In genomic region chr15:64989331-64990167, GRCh38 we compare ENCODE assay signal across 8 cellular contexts. TPM values are rescaled to one million over a fixed set of nuclear protein-coding genes. Genes with fewer than 3 reads are reported as not detected.
DNase-seq lines count a peak whose midpoint lies in the region; ATAC-seq and TF ChIP-seq lines count a peak whose summit lies in the region.

Gene SPG21 (minus strand): TSS chr15:64989914. CDS start chr15:64983569, 6,345 bp downstream.

- intact Hi-C loops in activated naive CD4-positive, alpha-beta T cell treated with anti-CD3 and anti-CD28 coated beads for 36 hours (cut with micrococcal nuclease): loop anchor here (2.0 to 5.0 kb wide), 3 partner anchors 39 to 149 kb away; partner anchors contain the start of genes MTFMT and PLEKHO2

- peak within 1 kb of the TSS; percentile 94 for H3K4me3 Mint-ChIP-seq in activated naive CD4-positive, alpha-beta T cell treated with anti-CD3 and anti-CD28 coated beads for 36 hours

- ATAC-seq in HG02571 (IDR thresholded peaks at IDR 0.05; ENCODE audit: unreplicated experiment) (peak; percentile 95), gastroesophageal sphincter (peak; percentile 96)

- H3K27me3 Mint-ChIP-seq in activated naive CD4-positive, alpha-beta T cell treated with anti-CD3 and anti-CD28 coated beads for 36 hours (ENCODE audit: low read depth): no peaks in the 10 kb centered on the region

- H3K4me3 ChIP-seq in GM06990 (replicated peaks; ENCODE audit: low read depth, low read length): peak within 1 kb of the TSS; percentile 100
- H3K4me3 ChIP-seq in NB4 (ENCODE audit: low read depth, low read length): peak within 1 kb of the TSS; percentile 89
- H3K4me3 ChIP-seq in gastroesophageal sphincter: peak within 1 kb of the TSS; percentile 49 to 85
- H3K4me3 ChIP-seq in neutrophil (ENCODE audit: low read depth in 1 of 2, low read length in 1 of 2): peak within 1 kb of the TSS; percentile 98

- no peak for TF ChIP-seq EP300 in gastroesophageal sphincter (IDR thresholded peaks at IDR 0.05)

- no peaks in the 10 kb centered on the region for H3K9me3 ChIP-seq in gastroesophageal sphincter
- no peaks in the 10 kb centered on the region for H3K9me3 ChIP-seq in neutrophil

- H3K27ac ChIP-seq in gastroesophageal sphincter (peak within 1 kb of the TSS; percentile 54 to 95 (median 92)), neutrophil (peak within 1 kb of the TSS; percentile 97)

- peaks cover 36% of the 10 kb centered on the region for H3K4me1 Mint-ChIP-seq in activated naive CD4-positive, alpha-beta T cell treated with anti-CD3 and anti-CD28 coated beads for 36 hours (ENCODE audit: low read depth)

- CTCF ChIA-PET in activated naive CD4-positive, alpha-beta T cell treated with anti-CD3 and anti-CD28 coated beads for 36 hours (lab: Charles Lee): interaction anchor here (0.6 to 1.8 kb wide), 3 partner anchors 44 to 319 kb away, joined by 3 to 5 read pairs (median 4); no protein-coding TSS in a partner anchor

- H3K27ac Mint-ChIP-seq in activated naive CD4-positive, alpha-beta T cell treated with anti-CD3 and anti-CD28 coated beads for 36 hours: peak within 1 kb of the TSS; percentile 82

- H3K9me3 Mint-ChIP-seq in activated naive CD4-positive, alpha-beta T cell treated with anti-CD3 and anti-CD28 coated beads for 36 hours: no peaks in the 10 kb centered on the region

- peak; percentile 97 for DNase-seq in GM06990 (ENCODE audit: extremely low read depth, insufficient read length)
- peak; percentile 96 for DNase-seq in NB4 (ENCODE audit: low read depth)
- peak; percentile 94 for DNase-seq in SK-N-DZ (ENCODE audit: low spot score)
- peak; percentile 88 for DNase-seq in activated naive CD4-positive, alpha-beta T cell treated with anti-CD3 and anti-CD28 coated beads for 36 hours

- peaks cover 9% of the 10 kb centered on the region for H3K36me3 Mint-ChIP-seq in activated naive CD4-positive, alpha-beta T cell treated with anti-CD3 and anti-CD28 coated beads for 36 hours (ENCODE audit: low read depth)

- TF ChIP-seq POLR2A in NB4 (IDR thresholded peaks at IDR 0.05; ENCODE audit: extremely low read depth, insufficient read length) (peak; percentile 63), gastroesophageal sphincter (IDR thresholded peaks at IDR 0.05) (peak; percentile 51 to 68)

- no peaks in the 10 kb centered on the region for H3K27me3 ChIP-seq in GM06990 (replicated peaks; ENCODE audit: control insufficient read depth, insufficient read depth, low read length)
- H3K27me3 ChIP-seq in gastroesophageal sphincter: no peaks in the 10 kb centered on the region
- no peaks in the 10 kb centered on the region for H3K27me3 ChIP-seq in neutrophil

- TF ChIP-seq CTCF in GM06990 (IDR thresholded peaks at IDR 0.05; ENCODE audit: insufficient read depth, low read length, poor library complexity, severe bottlenecking) (no peak), NB4 (IDR thresholded peaks at IDR 0.05; ENCODE audit: low read depth, low read length) (no peak), gastroesophageal sphincter (IDR thresholded peaks at IDR 0.05) (peak in 1 of 4 experiments; percentile 4), neutrophil (IDR thresholded peaks at IDR 0.05) (peak; percentile 42), subcutaneous adipose tissue (IDR thresholded peaks at IDR 0.05; ENCODE audit: low read depth) (no peak)

- peaks cover 0 to 54% (median 16%) of the 10 kb centered on the region in 3 donors for H3K4me1 ChIP-seq in gastroesophageal sphincter
- H3K4me1 ChIP-seq in neutrophil (ENCODE audit: control insufficient read depth in 1 of 2, insufficient read depth in 1 of 2, low read depth in 1 of 2, low read length in 1 of 2): peaks cover 48 to 55% of the 10 kb centered on the region in 2 experiments

- peaks cover 1% of the 10 kb centered on the region; the same call in 1 of the 2 replicates for H3K36me3 ChIP-seq in GM06990 (ENCODE audit: control insufficient read depth, insufficient read depth, low read length)
- no peaks in the 10 kb centered on the region for H3K36me3 ChIP-seq in gastroesophageal sphincter
- peaks cover 4% of the 10 kb centered on the region for H3K36me3 ChIP-seq in neutrophil

- 0% methylated on average over 4 to 5 of the region's 78 CpGs for WGBS in gastroesophageal sphincter (ENCODE audit: low coverage in 1 of 2), 2 donors

RNA-seq across cellular contexts. Expression of gene SPG21, which starts in this region (rescaled TPM):
- 96.9 and 99.9 TPM in 2 replicates for polyA plus RNA-seq in SK-N-DZ (2014; cell fraction: cytosol; rRNA removed)
- polyA plus RNA-seq in SK-N-DZ (2014; cell fraction: nucleus; rRNA removed): 58.3 and 70.5 TPM in 2 replicates
- 10 to 100 TPM; 67.7 to 68.0 TPM for total RNA-seq in activated naive CD4-positive, alpha-beta T cell treated with anti-CD3 and anti-CD28 coated beads for 36 hours
- total RNA-seq in gastroesophageal sphincter (10 to 100 TPM; 79.1 to 94.9 (median 86.9) TPM), subcutaneous adipose tissue (100 to 1,000 TPM in 1 of 4 donors, 10 to 100 TPM in 3; 89.7 to 127 (median 94.8) TPM)

Comparison
In these comparisons a context has a peak if more than half of its experiments do, and no peak if none do; other contexts are left out.
1. Peak in every context shown above with its lines: DNase-seq, ATAC-seq, H3K4me3 ChIP-seq and H3K27ac ChIP-seq.